ENCODE assay signal across 8 cellular contexts in the genomic region with DNA sequence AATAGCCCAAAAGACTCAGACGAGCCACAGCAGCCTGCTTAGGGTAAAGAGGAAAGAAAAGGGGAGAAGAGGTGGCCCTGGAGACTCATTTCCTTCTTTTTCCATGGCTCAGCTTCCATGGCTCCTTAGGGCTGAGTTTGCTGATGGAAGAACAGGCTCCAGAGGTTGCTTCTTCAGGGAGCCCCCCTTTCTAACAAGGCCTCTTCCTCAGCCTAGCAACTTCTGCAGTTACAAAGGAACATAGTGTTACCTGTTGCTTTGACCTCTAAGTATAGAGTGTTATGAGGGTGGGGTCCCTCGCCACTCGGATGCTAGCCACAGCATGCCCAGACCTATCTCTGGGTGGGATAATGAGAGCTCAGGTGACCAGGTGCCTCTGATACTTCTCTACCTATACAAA. TPM values are rescaled to one million over a fixed set of nuclear protein-coding genes. Genes with fewer than 3 reads are reported as not detected.
"Had no signal": no experiment of that assay in that cellular context is flagged by ENCODE, and none has a peak within 500 bp of the region (broad histone marks: within the 10 kb centered on the region; RNA-seq: fewer than 3 reads in every experiment).

No MANE protein-coding gene starts in this region.

- ATAC-seq: GM12878 had no signal

- DNase-seq: GDM1, GF-D8 had no signal

- FAIRE-seq: G401.6, GM12878, GM12891, GM12892, GM18507, GM19239 had no signal

- H3K4me3 ChIP-seq: GM12878 had no signal

RNA-seq across cellular contexts. Expression of a gene that starts 43.2 kb away (rescaled TPM):
- total RNA-seq: GM12878 had no signal
- polyA plus RNA-seq: GM12878 had no signal
